ENCODE assay signal across 8 cellular contexts in genomic region chr3:159732172-159733111, GRCh38.
A peak's percentile ranks its signal among the peaks of the same experiment; 100 is the strongest.
DNase-seq lines count a peak whose midpoint lies in the region; TF ChIP-seq lines count a peak whose summit lies in the region.

No MANE protein-coding gene starts in this region.

- H3K4me1 ChIP-seq in mesendoderm (ENCODE audit: control insufficient read depth, low read depth, low read length) = peaks cover 9% of the 10 kb centered on the region

- H3K18ac ChIP-seq in mesendoderm (ENCODE audit: low read length) = peak overlapping the region; percentile 90

- H3K79me2 ChIP-seq in mesendoderm (ENCODE audit: control insufficient read depth, insufficient read depth, low read length) = no peaks in the 10 kb centered on the region

- peak overlapping the region; percentile 54 for H3K56ac ChIP-seq in mesendoderm (ENCODE audit: low read length)

- peak; percentile 44 for TF ChIP-seq CTCF in AG10803 (conservative IDR thresholded peaks at IDR 0.05; ENCODE audit: low read length)

- peak; percentile 94 for DNase-seq in AG10803 (ENCODE audit: low read depth)
- DNase-seq in M059J (ENCODE audit: low read depth) = peak; percentile 89
- no peak for DNase-seq in epithelial cell of prostate (ENCODE audit: low read depth, low spot score)
- peak; percentile 91 for DNase-seq in mesendoderm
- no peak for DNase-seq in ureter (ENCODE audit: low spot score)
- DNase-seq in hippocampal formation (lab: John Stamatoyannopoulos, UW) = no peak
- no peak for DNase-seq in KG1 (lab: John Stamatoyannopoulos, UW)
- no peak for DNase-seq in SIG-M5 treated with dmso at 0.1 percent for 504 hours (lab: John Stamatoyannopoulos, UW; ENCODE audit: unreplicated experiment)

- no peaks in the 10 kb centered on the region for H3K36me3 ChIP-seq in mesendoderm (ENCODE audit: control insufficient read depth, insufficient read depth, low read length)

- peak overlapping the region; percentile 6 for H3K4me2 ChIP-seq in mesendoderm (ENCODE audit: low read length)

- peak overlapping the region; percentile 62 for H3K4ac ChIP-seq in mesendoderm (ENCODE audit: low read depth, low read length)

- H3K4me3 ChIP-seq in AG10803 (ENCODE audit: low read length) = peak overlapping the region; percentile 18; the same call in 1 of the 2 replicates
- no peak overlapping the region for H3K4me3 ChIP-seq in mesendoderm (ENCODE audit: low read length)

- peak overlapping the region; percentile 23 for H3K9ac ChIP-seq in mesendoderm (ENCODE audit: low read length)

- peak overlapping the region; percentile 39 for H4K8ac ChIP-seq in mesendoderm (ENCODE audit: low read depth, low read length)

- H2BK120ac ChIP-seq in mesendoderm (ENCODE audit: low read depth, low read length) = peak overlapping the region; percentile 92

- no CpG with 5 or more reads among the region's 6 CpGs for WGBS in mesendoderm (ENCODE audit: extremely low coverage, insufficient coverage, low lambda C conversion rate)

- H3K79me1 ChIP-seq in mesendoderm (ENCODE audit: low read length) = no peaks in the 10 kb centered on the region

- H3K27me3 ChIP-seq in mesendoderm (ENCODE audit: insufficient read depth, low read length, poor library complexity) = no peaks in the 10 kb centered on the region

- H2BK15ac ChIP-seq in mesendoderm (replicated peaks; ENCODE audit: low read depth) = no peak overlapping the region

- H3K23ac ChIP-seq in mesendoderm (ENCODE audit: low read length) = no peak overlapping the region

- H4K5ac ChIP-seq in mesendoderm (ENCODE audit: low read length) = no peak overlapping the region

- no peak overlapping the region for H2AK5ac ChIP-seq in mesendoderm (ENCODE audit: low read length)

- H3K27ac ChIP-seq in epithelial cell of prostate (peak overlapping the region; percentile 10), mesendoderm (ENCODE audit: low read depth, low read length) (peak overlapping the region; percentile 65)

- no peak overlapping the region for H2BK5ac ChIP-seq in mesendoderm (ENCODE audit: low read length)

Comparison
In these comparisons a context has a peak if more than half of its experiments do, and no peak if none do; other contexts are left out.
1. DNase-seq: peak in AG10803 (single experiment), M059J (single experiment) and mesendoderm (single experiment); none in epithelial cell of prostate (single experiment), ureter (single experiment), hippocampal formation (0 of 2), KG1 (single experiment) and SIG-M5 treated with dmso at 0.1 percent for 504 hours (single experiment).